In the genomic region with DNA sequence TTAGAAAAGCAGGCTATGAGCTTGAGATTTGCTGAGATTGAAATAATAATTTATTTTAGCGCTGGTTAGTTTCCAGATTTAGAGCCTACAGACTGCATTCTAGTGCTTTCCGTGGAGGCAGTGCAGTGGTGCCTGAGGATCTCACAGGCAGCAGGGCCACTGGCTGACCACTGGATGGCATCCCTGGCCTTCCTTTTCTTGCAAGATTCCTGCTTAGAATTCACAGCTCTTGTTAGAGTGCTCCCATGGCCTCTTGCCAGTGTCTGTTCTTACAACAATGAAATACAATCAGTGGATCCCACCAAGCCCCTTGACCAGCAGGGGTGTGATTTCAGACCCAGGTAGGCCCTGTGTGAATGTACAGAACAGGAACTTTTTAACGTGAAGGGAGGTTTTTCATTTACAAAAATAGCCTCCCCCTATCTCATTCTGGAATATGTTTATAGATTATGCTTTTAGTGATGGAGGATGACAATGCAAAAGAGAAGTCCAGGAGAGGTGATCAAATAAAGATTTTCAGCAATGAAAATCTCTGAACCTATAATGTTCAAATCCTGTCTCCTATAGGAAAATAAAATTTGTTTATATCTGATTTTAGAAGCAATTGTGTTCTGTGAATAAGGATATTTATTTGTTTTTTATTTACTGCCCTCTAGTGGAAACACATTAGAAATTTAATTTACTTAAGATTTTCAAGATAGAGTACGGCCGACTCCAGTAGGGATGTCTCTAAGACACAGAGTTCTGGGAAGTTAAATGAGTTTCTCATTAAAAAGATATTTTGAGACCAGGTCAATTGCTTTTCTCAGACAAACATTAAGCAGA, we compare ENCODE assay signal across 10 cellular contexts.
DNase-seq lines count a peak whose midpoint lies in the region; ATAC-seq and FAIRE-seq lines count a peak whose summit lies in the region.
"Had no signal": no experiment of that assay in that cellular context is flagged by ENCODE, and none has a peak within 500 bp of the region (broad histone marks: within the 10 kb centered on the region; RNA-seq: fewer than 3 reads in every experiment).

No MANE protein-coding gene starts in this region.

- ATAC-seq in HG02852 (IDR thresholded peaks at IDR 0.05; ENCODE audit: unreplicated experiment): no peak
- ATAC-seq: T-helper 17 cell had no signal

- H3K4me3 ChIP-seq in H7 (ENCODE audit: insufficient read depth, low read depth, low read length): no peak overlapping the region

- FAIRE-seq in A204.1 (lab: Jason Lieb, UNC): peak; percentile 93

- H3K27me3 ChIP-seq in H7 (ENCODE audit: control insufficient read depth, insufficient read depth, low read length): no peaks in the 10 kb centered on the region

- no peaks in the 10 kb centered on the region for H3K36me3 ChIP-seq in H7 (replicated peaks; ENCODE audit: control insufficient read depth, insufficient read depth, low read length)

- DNase-seq in H7: peak; percentile 57
- peak; percentile 48 to 75 for DNase-seq in SHP77 (lab: John Stamatoyannopoulos, UW)
- peak; percentile 47 for DNase-seq in hippocampal formation (lab: John Stamatoyannopoulos, UW)
- DNase-seq in activated T-cell treated with anti-CD3 and anti-CD28 coated beads, Interleukin-2, amount 50 U/mL, for 1 hour: no peak
- DNase-seq in stimulated activated CD4-positive, alpha-beta T cell treated with anti-CD3 and anti-CD28 coated beads, Interleukin-12 subunit alpha, Interleukin-12 subunit beta, amount 100 ng/mL, for 4 hours: no peak
- DNase-seq in NCI-H446 treated with DMSO at 0.1 percent for 48 hours (lab: John Stamatoyannopoulos, UW): no peak
- DNase-seq: GF-D8, T-helper 17 cell had no signal

Comparison
In these comparisons a context has a peak if more than half of its experiments do, and no peak if none do; other contexts are left out.
1. DNase-seq: peak in H7 (single experiment), SHP77 (2 of 2) and hippocampal formation (2 of 2); none in activated T-cell treated with anti-CD3 and anti-CD28 coated beads, Interleukin-2, amount 50 U/mL, for 1 hour (single experiment), stimulated activated CD4-positive, alpha-beta T cell treated with anti-CD3 and anti-CD28 coated beads, Interleukin-12 subunit alpha, Interleukin-12 subunit beta, amount 100 ng/mL, for 4 hours (single experiment) and NCI-H446 treated with DMSO at 0.1 percent for 48 hours (single experiment).